ENCODE assay signal across 8 cellular contexts in genomic region chr6:25027221-25027916, GRCh38.
DNase-seq lines count a peak whose midpoint lies in the region; ATAC-seq and TF ChIP-seq lines count a peak whose summit lies in the region.

No MANE protein-coding gene starts in this region.

- H3K27ac ChIP-seq in endodermal cell (ENCODE audit: low read depth, low read length): no peak overlapping the region

- no peaks in the 10 kb centered on the region for H3K9me3 Mint-ChIP-seq in endodermal cell

- TF ChIP-seq CTCF in endodermal cell (conservative IDR thresholded peaks at IDR 0.05): peak; percentile 52

- H3K4me3 Mint-ChIP-seq in endodermal cell: no peak overlapping the region

- ATAC-seq in GM18868 (IDR thresholded peaks at IDR 0.05; ENCODE audit: unreplicated experiment) (peak; percentile 99), HG03045 (IDR thresholded peaks at IDR 0.05; ENCODE audit: unreplicated experiment) (peak; percentile 94)

- no peak overlapping the region for H3K9ac ChIP-seq in endodermal cell (ENCODE audit: extremely low read depth, low read length, poor library complexity, severe bottlenecking)

- no peak overlapping the region for H3K4me3 ChIP-seq in endodermal cell (ENCODE audit: low read length)

- no peaks in the 10 kb centered on the region for H3K36me3 Mint-ChIP-seq in endodermal cell (ENCODE audit: low read depth)

- no peaks in the 10 kb centered on the region for H3K4me1 ChIP-seq in endodermal cell (ENCODE audit: control insufficient read depth, insufficient read depth, low read length)

- H3K9me3 ChIP-seq in endodermal cell (ENCODE audit: control insufficient read depth, low read length): no peaks in the 10 kb centered on the region

- H3K27ac Mint-ChIP-seq in endodermal cell: no peak overlapping the region

- H3K27me3 ChIP-seq in endodermal cell (ENCODE audit: control insufficient read depth, insufficient read depth, low read length, poor library complexity, severe bottlenecking): no peaks in the 10 kb centered on the region

- H3K27me3 Mint-ChIP-seq in endodermal cell (ENCODE audit: insufficient read depth): no peaks in the 10 kb centered on the region

- DNase-seq in activated CD4-positive, CD25-positive, alpha-beta regulatory T cell treated with anti-CD3 and anti-CD28 coated beads, Interleukin-2, amount 50 U/mL, for 16 hours (ENCODE audit: low read depth, low spot score): peak; percentile 36
- peak; percentile 74 for DNase-seq in endodermal cell
- DNase-seq in stimulated activated naive CD4-positive, alpha-beta T cell treated with Interleukin-2 at 50 U/mL for 16 hours (lab: John Stamatoyannopoulos, UW): peak; percentile 83
- no peak for DNase-seq in cerebellum (ENCODE audit: low spot score)
- DNase-seq in NCI-H748 treated with DMSO at 0.1 percent for 48 hours (lab: John Stamatoyannopoulos, UW): no peak
- DNase-seq in NCI-H510A (lab: John Stamatoyannopoulos, UW): no peak

- H3K4me1 Mint-ChIP-seq in endodermal cell: peaks cover 8% of the 10 kb centered on the region

- H3K36me3 ChIP-seq in endodermal cell (ENCODE audit: control insufficient read depth, insufficient read depth, low read length): no peaks in the 10 kb centered on the region

- WGBS in endodermal cell (ENCODE audit: insufficient coverage in 1 of 2, insufficient read length in 1 of 2), 2 experiments: 87 to 89% methylated on average over 16 to 31 of the region's 31 CpGs

Comparison
In these comparisons a context has a peak if more than half of its experiments do, and no peak if none do; other contexts are left out.
1. DNase-seq: peak in activated CD4-positive, CD25-positive, alpha-beta regulatory T cell treated with anti-CD3 and anti-CD28 coated beads, Interleukin-2, amount 50 U/mL, for 16 hours (single experiment), endodermal cell (single experiment) and stimulated activated naive CD4-positive, alpha-beta T cell treated with Interleukin-2 at 50 U/mL for 16 hours (single experiment); none in cerebellum (single experiment), NCI-H748 treated with DMSO at 0.1 percent for 48 hours (single experiment) and NCI-H510A (single experiment).